In genomic region chr5:17065468-17065867, GRCh38 we compare ENCODE assay signal across 20 cellular contexts.
"Had no signal": no experiment of that assay in that cellular context is flagged by ENCODE, and none has a peak within 500 bp of the region (broad histone marks: within the 10 kb centered on the region; RNA-seq: fewer than 3 reads in every experiment).

No MANE protein-coding gene starts in this region.

- ATAC-seq: activated CD8-positive, alpha-beta memory T cell treated with anti-CD3 and anti-CD28 coated beads, Interleukin-2, amount 10 ng/mL, durations not matched to agents 7 days and 5 days; activated naive CD4-positive, alpha-beta T cell treated with anti-CD3 and anti-CD28 coated beads, Interleukin-2, amount 50 U/mL, for 72 hours had no signal

- H3K4me3 ChIP-seq: SJCRH30 had no signal

- H3K9ac ChIP-seq: SK-N-SH had no signal

- H3K27ac ChIP-seq: SJCRH30 had no signal

- H3K27me3 ChIP-seq: SJCRH30 had no signal

- H3K36me3 ChIP-seq: SJCRH30 had no signal

- DNase-seq: activated CD4-positive, alpha-beta T cell treated with anti-CD3 and anti-CD28 coated beads for 1 hour; activated CD4-positive, alpha-beta T cell treated with anti-CD3 and anti-CD28 coated beads, Interleukin-2, amount 10 ng/mL, durations not matched to agents 24 days and 14 days; activated CD4-positive, alpha-beta T cell treated with anti-CD3 and anti-CD28 coated beads, Interleukin-2, amount 50 U/mL, for 48 hours; activated CD8-positive, alpha-beta memory T cell treated with anti-CD3 and anti-CD28 coated beads, Interleukin-2, amount 10 ng/mL, durations not matched to agents 7 days and 5 days; activated effector memory CD4-positive, alpha-beta T cell treated with Interleukin-2 at 50 U/mL for 16 hours; activated naive CD4-positive, alpha-beta T cell treated with Interleukin-2 at 50 U/mL for 16 hours; activated T-cell treated with anti-CD3 and anti-CD28 coated beads, Interleukin-2, amount 50 U/mL, for 24 hours; amygdala; IMR-90; Kasumi-1; KBM-7; NCI-H1048; NCI-H146; NCI-H187 treated with DMSO at 0.1 percent for 48 hours; NCI-H2081 treated with DMSO at 0.1 percent for 48 hours; NCI-H524; SJCRH30; SK-N-SH; T-helper 1 cell had no signal

- H3K4me1 ChIP-seq: SJCRH30 had no signal

- H3K9me3 ChIP-seq: SJCRH30, SK-N-SH had no signal

- H3K4me2 ChIP-seq: SK-N-SH had no signal
